8 cellular contexts compared by ENCODE assay signal in genomic region chr6:2999005-2999620, GRCh38. TPM values are rescaled to one million over a fixed set of nuclear protein-coding genes. Genes with fewer than 3 reads are reported as not detected.
A peak's percentile ranks its signal among the peaks of the same experiment; 100 is the strongest.
DNase-seq lines count a peak whose midpoint lies in the region; ATAC-seq and TF ChIP-seq lines count a peak whose summit lies in the region.

No MANE protein-coding gene starts in this region.

- dilution Hi-C loops in IMR-90 (cut with HindIII; ENCODE audit: low sequenced_read_pairs, unreplicated experiment), result no loop called here

- H3K9me3 Mint-ChIP-seq in CD8-positive, alpha-beta memory T cell, result no peaks in the 10 kb centered on the region
- no peaks in the 10 kb centered on the region for H3K9me3 Mint-ChIP-seq in activated CD4-positive, alpha-beta memory T cell treated with anti-CD3 and anti-CD28 coated beads for 36 hours

- no peak overlapping the region for H4K5ac ChIP-seq in IMR-90 (ENCODE audit: low read depth, low read length)

- peak overlapping the region; percentile 28 for H2BK5ac ChIP-seq in IMR-90 (ENCODE audit: low read depth, low read length, poor library complexity, severe bottlenecking)

- H3K14ac ChIP-seq in IMR-90 (replicated peaks; ENCODE audit: low read depth, low read length), result no peak overlapping the region

- peak overlapping the region; percentile 89 for H3K4me2 ChIP-seq in IMR-90 (ENCODE audit: low read depth, low read length)

- H3K9me3 ChIP-seq in CD8-positive, alpha-beta memory T cell (ENCODE audit: low read length), result no peaks in the 10 kb centered on the region
- no peaks in the 10 kb centered on the region for H3K9me3 ChIP-seq in IMR-90 (ENCODE audit: control insufficient read depth, insufficient read depth, low read length)

- H3K18ac ChIP-seq in IMR-90 (ENCODE audit: low read depth, low read length), result no peak overlapping the region

- H2BK20ac ChIP-seq in IMR-90 (ENCODE audit: low read depth, low read length), result no peak overlapping the region

- no peaks in the 10 kb centered on the region for H3K27me3 ChIP-seq in CD8-positive, alpha-beta memory T cell (ENCODE audit: insufficient read depth, low read length, poor library complexity, severe bottlenecking)
- no peaks in the 10 kb centered on the region for H3K27me3 ChIP-seq in IMR-90 (ENCODE audit: control insufficient read depth, insufficient read depth, low read length)
- no peaks in the 10 kb centered on the region for H3K27me3 ChIP-seq in foreskin keratinocyte

- no peaks in the 10 kb centered on the region for H3K36me3 ChIP-seq in CD8-positive, alpha-beta memory T cell (ENCODE audit: insufficient read depth, low read length)
- no peaks in the 10 kb centered on the region for H3K36me3 ChIP-seq in IMR-90 (ENCODE audit: control insufficient read depth, insufficient read depth, low read length)

- 3% methylated on average over 16 of the region's 30 CpGs; no CpG with 5 or more reads in 1 of the 2 experiments for WGBS in IMR-90 (ENCODE audit: extremely low coverage in 2 of 2, insufficient read length in 1 of 2), 2 experiments

- no peak overlapping the region; the same call in 1 of the 2 replicates for H3K23ac ChIP-seq in IMR-90 (ENCODE audit: low read depth, low read length)

- no TSS peak for BruUV-seq in IMR-90 (replicated peaks; lab: Mats Ljungman, UMichigan)

- in situ Hi-C loops in IMR-90 (cut with MboI; ENCODE audit: low sequenced_read_pairs), result loop anchor here (10.0 kb wide), 2 partner anchors 56 to 256 kb away; partner anchors contain the start of gene PSMG4

- H3K27me3 Mint-ChIP-seq in CD8-positive, alpha-beta memory T cell, result peaks cover 0 to 4% of the 10 kb centered on the region in 2 donors
- no peaks in the 10 kb centered on the region for H3K27me3 Mint-ChIP-seq in activated CD4-positive, alpha-beta memory T cell treated with anti-CD3 and anti-CD28 coated beads for 36 hours

- 0 out of 2 replicates have a peak overlapping the region, but pooled peaks have one; percentile 5 for H3K4ac ChIP-seq in IMR-90 (ENCODE audit: low read depth, low read length)

- H4K20me1 ChIP-seq in IMR-90 (ENCODE audit: insufficient read depth, low read length), result no peaks in the 10 kb centered on the region

- H3K56ac ChIP-seq in IMR-90 (ENCODE audit: extremely low read depth, insufficient read depth, low read length), result no peak overlapping the region

- ATAC-seq in GM19452 (IDR thresholded peaks at IDR 0.05; ENCODE audit: unreplicated experiment), result peak; percentile 23
- ATAC-seq in IMR-90 (ENCODE audit: low read depth), result peak; percentile 28
- ATAC-seq in foreskin keratinocyte, result peak; percentile 66

- H4K91ac ChIP-seq in IMR-90 (ENCODE audit: insufficient read depth, low read depth, low read length), result no peak overlapping the region

- H2BK120ac ChIP-seq in IMR-90 (ENCODE audit: low read depth, low read length), result peak overlapping the region; percentile 38; the same call in 1 of the 2 replicates

- CTCF ChIA-PET in CD8-positive, alpha-beta memory T cell (lab: Charles Lee), result interaction anchor here (0.8 to 4.6 kb wide), 10 partner anchors 9 to 157 kb away, joined by 3 to 73 read pairs (median 4); partner anchors contain the start of genes SERPINB1 and SERPINB6
- CTCF ChIA-PET in IMR-90 (lab: Yijun Ruan, JAX), result no interaction called here
- CTCF ChIA-PET in activated CD4-positive, alpha-beta memory T cell treated with anti-CD3 and anti-CD28 coated beads for 36 hours (lab: Charles Lee), result interaction anchor here (0.6 to 1.3 kb wide), 7 partner anchors 8 to 157 kb away, joined by 3 to 6 read pairs (median 3); partner anchors contain the start of genes RIPK1 and SERPINB1

- TF ChIP-seq RAD21 in IMR-90 (IDR thresholded peaks at IDR 0.05; ENCODE audit: low read length), result no peak

- peaks cover 0 to 16% of the 10 kb centered on the region in 2 experiments; a peak in 2 of 4 replicates for H3K79me1 ChIP-seq in IMR-90 (ENCODE audit: low read depth in 1 of 2, low read length in 2 of 2)

- no peak overlapping the region for H2AK5ac ChIP-seq in IMR-90 (ENCODE audit: low read depth, low read length)

- H3K4me3 Mint-ChIP-seq in CD8-positive, alpha-beta memory T cell, result peak overlapping the region; percentile 89 to 93 (median 91)
- peak overlapping the region; percentile 84 for H3K4me3 Mint-ChIP-seq in activated CD4-positive, alpha-beta memory T cell treated with anti-CD3 and anti-CD28 coated beads for 36 hours

- H4K8ac ChIP-seq in IMR-90 (ENCODE audit: low read depth in 2 of 2, low read length in 2 of 2), result no peak overlapping the region

- peak overlapping the region; percentile 90 for H2AK9ac ChIP-seq in IMR-90 (replicated peaks; ENCODE audit: low read depth, low read length, poor library complexity)

- peaks cover 4% of the 10 kb centered on the region; the same call in 1 of the 2 replicates for H3K9me1 ChIP-seq in IMR-90 (ENCODE audit: insufficient read depth, low read length)

- H2AFZ ChIP-seq in IMR-90 (replicated peaks; ENCODE audit: low read length, poor library complexity), result peak overlapping the region; percentile 100

- H3K4me1 Mint-ChIP-seq in CD8-positive, alpha-beta memory T cell, result peaks cover 28 to 38% (median 35%) of the 10 kb centered on the region in 3 donors
- peaks cover 30% of the 10 kb centered on the region for H3K4me1 Mint-ChIP-seq in activated CD4-positive, alpha-beta memory T cell treated with anti-CD3 and anti-CD28 coated beads for 36 hours (ENCODE audit: low read depth)

- no peak for TF ChIP-seq POLR2A in IMR-90 (IDR thresholded peaks at IDR 0.05; ENCODE audit: low read depth, low read length)

- DNase-seq in CD8-positive, alpha-beta memory T cell, result peak in 1 of 5 donors; percentile 50
- DNase-seq in IMR-90 (peak; percentile 78), foreskin keratinocyte (peak in 1 of 2 donors; percentile 86), pons (ENCODE audit: low spot score) (peak; percentile 37), NCI-H748 treated with DMSO at 0.1 percent for 48 hours (lab: John Stamatoyannopoulos, UW) (no peak), AG20443 (ENCODE audit: low spot score) (no peak)
- peak; percentile 88 for DNase-seq in activated CD4-positive, alpha-beta memory T cell treated with anti-CD3 and anti-CD28 coated beads for 36 hours

- H2BK15ac ChIP-seq in IMR-90 (ENCODE audit: low read depth, low read length), result no peak overlapping the region

- H3K9ac ChIP-seq in IMR-90 (ENCODE audit: low read depth, low read length), result no peak overlapping the region; the same call in 1 of the 2 replicates

- peak overlapping the region; percentile 75 for H3K4me3 ChIP-seq in CD8-positive, alpha-beta memory T cell (ENCODE audit: low read length)
- peak overlapping the region; percentile 59 for H3K4me3 ChIP-seq in IMR-90 (ENCODE audit: insufficient read depth, low read depth, low read length)

- peak overlapping the region; percentile 52 for H3K27ac ChIP-seq in CD8-positive, alpha-beta memory T cell (ENCODE audit: low read depth, low read length)
- no peak overlapping the region; the same call in 1 of the 2 replicates for H3K27ac ChIP-seq in IMR-90 (ENCODE audit: insufficient read depth, low read length)
- H3K27ac ChIP-seq in foreskin keratinocyte, result no peak overlapping the region

- H3K4me1 ChIP-seq in CD8-positive, alpha-beta memory T cell (ENCODE audit: insufficient read depth, low read length), result peaks cover 19% of the 10 kb centered on the region
- peaks cover 5% of the 10 kb centered on the region for H3K4me1 ChIP-seq in IMR-90 (ENCODE audit: control insufficient read depth, insufficient read depth, low read length)
- H3K4me1 ChIP-seq in foreskin keratinocyte, result no peaks in the 10 kb centered on the region

- peak overlapping the region; percentile 80 to 96 (median 92) for H3K27ac Mint-ChIP-seq in CD8-positive, alpha-beta memory T cell
- peak overlapping the region; percentile 88 for H3K27ac Mint-ChIP-seq in activated CD4-positive, alpha-beta memory T cell treated with anti-CD3 and anti-CD28 coated beads for 36 hours

- intact Hi-C loops in IMR-90 (cut with micrococcal nuclease), result loop anchor here (1.0 to 5.0 kb wide), 2 partner anchors 54 to 733 kb away; no protein-coding TSS in a partner anchor
- intact Hi-C loops in activated CD4-positive, alpha-beta memory T cell treated with anti-CD3 and anti-CD28 coated beads for 36 hours (cut with micrococcal nuclease), result loop anchor here (1.0 to 2.0 kb wide), 6 partner anchors 10 to 259 kb away; partner anchors contain the start of genes BPHL and PSMG4

- TF ChIP-seq CTCF in IMR-90 (conservative IDR thresholded peaks at IDR 0.05; ENCODE audit: low read depth, low read length) (no peak), foreskin keratinocyte (conservative IDR thresholded peaks at IDR 0.05) (no peak)

- peaks cover 0 to 13% (median 3%) of the 10 kb centered on the region in 3 donors for H3K36me3 Mint-ChIP-seq in CD8-positive, alpha-beta memory T cell
- H3K36me3 Mint-ChIP-seq in activated CD4-positive, alpha-beta memory T cell treated with anti-CD3 and anti-CD28 coated beads for 36 hours, result peaks cover 8% of the 10 kb centered on the region

- POLR2A ChIA-PET in CD8-positive, alpha-beta memory T cell (lab: Charles Lee), result interaction anchor here (0.5 to 3.9 kb wide), 13 partner anchors 9 to 113 kb away, joined by 3 to 37 read pairs (median 4); partner anchors contain the start of gene RIPK1
- POLR2A ChIA-PET in IMR-90 (lab: Charles Lee; ENCODE audit: unreplicated experiment), result interaction anchor here (0.6 kb wide), 3 partner anchors 25 to 130 kb away, joined by 3 to 6 read pairs (median 3); no protein-coding TSS in a partner anchor
- POLR2A ChIA-PET in activated CD4-positive, alpha-beta memory T cell treated with anti-CD3 and anti-CD28 coated beads for 36 hours (lab: Charles Lee), result interaction anchor here (0.8 to 2.5 kb wide), 7 partner anchors 10 to 158 kb away, joined by 5 to 25 read pairs (median 6); partner anchors contain the start of genes RIPK1 and SERPINB1

TF ChIP-seq in IMR-90, 13 proteins besides CTCF, POLR2A, EP300 and RAD21 (continues in another document):
- no peak for TF ChIP-seq MXI1 (IDR thresholded peaks at IDR 0.05; ENCODE audit: borderline replicate concordance, low read depth, low read length)

RNA-seq across cellular contexts. Expression of gene NQO2, which starts 0.6 kb away (rescaled TPM):
- 10 to 100 TPM; 15.6 to 18.5 TPM for total RNA-seq in CD8-positive, alpha-beta memory T cell
- 53.5 TPM for polyA plus RNA-seq in CD8-positive, alpha-beta memory T cell
- total RNA-seq in IMR-90 (2012; rRNA removed), result 59.4 and 72.1 TPM in 2 replicates
- 41.9 and 42.5 TPM in 2 replicates for polyA plus RNA-seq in IMR-90 (2012; rRNA removed)
- polyA plus RNA-seq in IMR-90 (2012; cell fraction: cytosol; rRNA removed), result 31.1 and 51.6 TPM in 2 replicates
- polyA plus RNA-seq in IMR-90 (2012; cell fraction: nucleus; rRNA removed; ENCODE audit: low replicate concordance), result 13.5 and 24.4 TPM in 2 replicates
- 10 to 100 TPM; 36.1 to 38.9 TPM for total RNA-seq in activated CD4-positive, alpha-beta memory T cell treated with anti-CD3 and anti-CD28 coated beads for 36 hours
- total RNA-seq in foreskin keratinocyte, result 17.6 and 27.1 TPM in 2 replicates
- 22.8 and 34.0 TPM in 2 replicates for polyA plus RNA-seq in foreskin keratinocyte

RNA-seq across cellular contexts. Expression of gene SERPINB6, which starts 27.7 kb away (rescaled TPM):
- total RNA-seq in CD8-positive, alpha-beta memory T cell, result 10 to 100 TPM; 62.1 to 66.0 TPM
- 86.0 TPM for polyA plus RNA-seq in CD8-positive, alpha-beta memory T cell
- total RNA-seq in IMR-90 (2012; rRNA removed) (37.1 and 60.3 TPM in 2 replicates), foreskin keratinocyte (57.6 and 59.0 TPM in 2 replicates)
- polyA plus RNA-seq in IMR-90 (2012; rRNA removed) (78.7 and 91.1 TPM in 2 replicates), foreskin keratinocyte (81.3 and 86.5 TPM in 2 replicates)
- polyA plus RNA-seq in IMR-90 (2012; cell fraction: cytosol; rRNA removed), result 74.7 and 123 TPM in 2 replicates
- 93.6 and 162 TPM in 2 replicates for polyA plus RNA-seq in IMR-90 (2012; cell fraction: nucleus; rRNA removed; ENCODE audit: low replicate concordance)
- 10 to 100 TPM; 59.0 to 64.7 TPM for total RNA-seq in activated CD4-positive, alpha-beta memory T cell treated with anti-CD3 and anti-CD28 coated beads for 36 hours

Comparison
In these comparisons a context has a peak if more than half of its experiments do, and no peak if none do; other contexts are left out.
1. DNase-seq: peak in IMR-90 (single experiment), activated CD4-positive, alpha-beta memory T cell treated with anti-CD3 and anti-CD28 coated beads for 36 hours (single experiment) and pons (single experiment); none in NCI-H748 treated with DMSO at 0.1 percent for 48 hours (single experiment) and AG20443 (single experiment).
2. Peak in every context shown above with its lines, with median percentiles within 50 percentile points of each other: ATAC-seq.